24 cellular contexts compared by ENCODE assay signal in the genomic region with DNA sequence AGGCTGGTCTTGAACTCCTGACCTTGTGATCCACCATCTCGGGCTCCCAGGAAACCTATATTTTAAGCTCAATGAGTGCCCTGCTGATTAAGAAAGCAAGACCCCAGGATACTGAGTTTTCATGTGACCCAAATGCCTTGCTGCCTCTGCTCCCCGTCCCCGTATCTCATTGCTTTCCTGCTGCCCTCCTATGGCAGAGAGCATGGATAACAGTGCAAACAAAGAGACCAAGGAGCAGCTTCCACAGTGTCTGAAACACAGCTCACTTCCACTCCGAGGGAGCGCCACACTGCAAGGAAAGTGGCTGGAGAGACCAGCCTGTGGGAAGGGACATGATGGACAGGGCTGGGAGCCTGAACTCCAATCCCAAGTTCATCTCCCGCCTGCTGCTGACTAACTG.
DNase-seq lines count a peak whose midpoint lies in the region; ATAC-seq and TF ChIP-seq lines count a peak whose summit lies in the region.
"Had no signal": no experiment of that assay in that cellular context is flagged by ENCODE, and none has a peak within 500 bp of the region (broad histone marks: within the 10 kb centered on the region; RNA-seq: fewer than 3 reads in every experiment).

No MANE protein-coding gene starts in this region.

- no peak overlapping the region for H2BK5ac ChIP-seq in neuronal stem cell (ENCODE audit: low read length)

- H3F3A ChIP-seq in GM23338 (replicated peaks; ENCODE audit: low read depth), result no peaks in the 10 kb centered on the region

- H4K91ac ChIP-seq in neuronal stem cell (ENCODE audit: low read depth, low read length, poor library complexity), result no peak overlapping the region

- H4K20me1 ChIP-seq in GM23338 (replicated peaks; ENCODE audit: insufficient read depth) (no peaks in the 10 kb centered on the region), hepatocyte (ENCODE audit: insufficient read depth, poor library complexity, severe bottlenecking) (no peaks in the 10 kb centered on the region)

- ATAC-seq in GM23338 (peak; percentile 94), Right ventricle myocardium superior (ENCODE audit: poor library complexity) (no peak), psoas muscle (no peak)
- ATAC-seq: activated naive CD8-positive, alpha-beta T cell treated with anti-CD3 and anti-CD28 coated beads, Interleukin-2, amount 50 U/mL, for 24 hours; effector memory CD8-positive, alpha-beta T cell; gastrocnemius medialis; left lobe of liver; natural killer cell; pancreas had no signal

- H3K4me1 ChIP-seq in GM23338 (ENCODE audit: insufficient read depth) (no peaks in the 10 kb centered on the region), hepatocyte (ENCODE audit: insufficient read depth) (no peaks in the 10 kb centered on the region), neuronal stem cell (ENCODE audit: control insufficient read depth in 2 of 2, insufficient read depth in 1 of 2, low read depth in 1 of 2, low read length in 2 of 2) (peaks cover 0 to 5% of the 10 kb centered on the region in 2 donors), psoas muscle (peaks cover 13% of the 10 kb centered on the region)
- H3K4me1 ChIP-seq: esophagus squamous epithelium, pancreas had no signal

- H3K9me2 ChIP-seq in GM23338 (ENCODE audit: insufficient read depth), result peaks cover 4% of the 10 kb centered on the region; the same call in 1 of the 2 replicates
- H3K9me2 ChIP-seq in hepatocyte (replicated peaks; ENCODE audit: insufficient read depth), result no peaks in the 10 kb centered on the region

- H3K4ac ChIP-seq in neuronal stem cell (ENCODE audit: low read length), result no peak overlapping the region

- no peaks in the 10 kb centered on the region for H3K27me3 Mint-ChIP-seq in GM23338 (ENCODE audit: insufficient read depth, low read depth, poor library complexity)
- H3K27me3 Mint-ChIP-seq: activated naive CD8-positive, alpha-beta T cell treated with anti-CD3 and anti-CD28 coated beads, Interleukin-2, amount 50 U/mL, for 24 hours; CD4-positive, CD25-positive, alpha-beta regulatory T cell; effector memory CD8-positive, alpha-beta T cell had no signal

- intact Hi-C loops in Right ventricle myocardium superior (cut with DNase I), result no loop called here
- intact Hi-C loops in psoas muscle (cut with DNase I), result no loop called here

- peaks cover 6% of the 10 kb centered on the region for H3K4me1 Mint-ChIP-seq in GM23338
- H3K4me1 Mint-ChIP-seq: activated naive CD8-positive, alpha-beta T cell treated with anti-CD3 and anti-CD28 coated beads, Interleukin-2, amount 50 U/mL, for 24 hours; CD4-positive, CD25-positive, alpha-beta regulatory T cell; natural killer cell had no signal

- H3K27ac ChIP-seq in GM23338 (ENCODE audit: low read depth) (no peak overlapping the region), hepatocyte (no peak overlapping the region), neuronal stem cell (replicated peaks; ENCODE audit: low read length) (no peak overlapping the region), psoas muscle (no peak overlapping the region)
- H3K27ac ChIP-seq: esophagus squamous epithelium, gastrocnemius medialis, pancreas, SK-N-MC had no signal

- H2BK120ac ChIP-seq in neuronal stem cell (ENCODE audit: low read depth, low read length), result no peak overlapping the region

- peak; percentile 25 to 55; a peak in 3 of 4 replicates for TF ChIP-seq CTCF in GM23338 (conservative IDR thresholded peaks at IDR 0.05; ENCODE audit: low read depth in 2 of 2)
- peak; percentile 11 for TF ChIP-seq CTCF in hepatocyte (IDR thresholded peaks at IDR 0.05; ENCODE audit: poor library complexity)
- TF ChIP-seq CTCF in psoas muscle (IDR thresholded peaks at IDR 0.05), result no peak

- H3K9ac ChIP-seq in neuronal stem cell (ENCODE audit: low read depth, low read length, poor library complexity), result no peak overlapping the region

- H3K18ac ChIP-seq in neuronal stem cell (ENCODE audit: low read length), result no peak overlapping the region

- no peaks in the 10 kb centered on the region for H3K36me3 Mint-ChIP-seq in GM23338 (ENCODE audit: low read depth)
- H3K36me3 Mint-ChIP-seq: CD4-positive, CD25-positive, alpha-beta regulatory T cell; mesothelial cell of epicardium; natural killer cell had no signal

- H3K36me3 ChIP-seq in GM23338 (ENCODE audit: insufficient read depth), result no peaks in the 10 kb centered on the region
- no peaks in the 10 kb centered on the region for H3K36me3 ChIP-seq in hepatocyte (replicated peaks; ENCODE audit: insufficient read depth, low read depth)
- no peaks in the 10 kb centered on the region for H3K36me3 ChIP-seq in neuronal stem cell (replicated peaks in 1 of 2; ENCODE audit: control insufficient read depth in 2 of 2, insufficient read depth in 2 of 2, low read length in 2 of 2)
- H3K36me3 ChIP-seq in psoas muscle (ENCODE audit: insufficient read depth in 1 of 2, low read depth in 1 of 2), result no peaks in the 10 kb centered on the region
- H3K36me3 ChIP-seq: esophagus squamous epithelium, gastrocnemius medialis, pancreas had no signal

- no peaks in the 10 kb centered on the region for H3K79me2 ChIP-seq in GM23338 (replicated peaks; ENCODE audit: insufficient read depth)
- no peaks in the 10 kb centered on the region for H3K79me2 ChIP-seq in hepatocyte

- H3K9me3 ChIP-seq in hepatocyte (ENCODE audit: low read depth), result no peaks in the 10 kb centered on the region
- no peaks in the 10 kb centered on the region for H3K9me3 ChIP-seq in neuronal stem cell (replicated peaks in 1 of 2; ENCODE audit: control insufficient read depth in 2 of 2, insufficient read depth in 1 of 2, low read depth in 1 of 2, low read length in 2 of 2)
- H3K9me3 ChIP-seq in psoas muscle, result no peaks in the 10 kb centered on the region
- H3K9me3 ChIP-seq: esophagus squamous epithelium, gastrocnemius medialis, pancreas had no signal

- no peak overlapping the region for H3K14ac ChIP-seq in neuronal stem cell (ENCODE audit: low read length)

- no peak overlapping the region for H3K23ac ChIP-seq in neuronal stem cell (ENCODE audit: low read depth, low read length, poor library complexity)

- WGBS in hepatocyte (ENCODE audit: low lambda C conversion rate, missing lambda C conversion rate), result 43% methylated on average over 6 of the region's 6 CpGs
- WGBS in neuronal stem cell (ENCODE audit: extremely low coverage in 2 of 2, insufficient read length in 2 of 2, insufficient replicate concordance in 1 of 2), 2 donors, result no CpG with 5 or more reads among the region's 6 CpGs
- WGBS in psoas muscle, 3 donors, result 69 to 73% (median 73%) methylated on average over 6 of the region's 6 CpGs

- peak; percentile 49 for DNase-seq in GM23338 (ENCODE audit: low spot score)
- DNase-seq in NCI-H524 treated with DMSO at 0.1 percent for 48 hours (lab: John Stamatoyannopoulos, UW), result peak; percentile 13
- DNase-seq in hepatocyte (ENCODE audit: low spot score), result no peak
- peak; percentile 8 for DNase-seq in neuronal stem cell (ENCODE audit: low spot score)
- DNase-seq in Right ventricle myocardium superior, result no peak
- no peak for DNase-seq in T-helper 1 cell
- no peak for DNase-seq in psoas muscle
- DNase-seq: activated CD8-positive, alpha-beta memory T cell treated with anti-CD3 and anti-CD28 coated beads, Interleukin-2, amount 50 U/mL, for 4 hours; activated naive CD8-positive, alpha-beta T cell treated with anti-CD3 and anti-CD28 coated beads, Interleukin-2, amount 50 U/mL, for 24 hours; CD4-positive, CD25-positive, alpha-beta regulatory T cell; DMS153; effector memory CD8-positive, alpha-beta T cell; esophagus squamous epithelium; gastrocnemius medialis; GDM1; KG1; natural killer cell; NCI-H146; NCI-H345; pancreas had no signal

- H2AFZ ChIP-seq in GM23338 (0 out of 2 replicates have a peak overlapping the region, but pooled peaks have one; percentile 69), hepatocyte (no peak overlapping the region), neuronal stem cell (ENCODE audit: low read length) (peak overlapping the region; percentile 59)

- H3K4me2 ChIP-seq in GM23338, result no peak overlapping the region
- H3K4me2 ChIP-seq in hepatocyte, result no peak overlapping the region
- no peak overlapping the region for H3K4me2 ChIP-seq in neuronal stem cell (ENCODE audit: insufficient read depth, low read length, poor library complexity, severe bottlenecking)

- H2AK5ac ChIP-seq in neuronal stem cell (ENCODE audit: low read depth, low read length), result no peak overlapping the region

- no peak overlapping the region for H3K4me3 ChIP-seq in GM23338
- no peak overlapping the region for H3K4me3 ChIP-seq in hepatocyte
- no peak overlapping the region for H3K4me3 ChIP-seq in neuronal stem cell (ENCODE audit: low read length in 2 of 2)
- no peak overlapping the region for H3K4me3 ChIP-seq in psoas muscle
- H3K4me3 ChIP-seq: esophagus squamous epithelium, gastrocnemius medialis, pancreas, SK-N-MC had no signal

- H3K79me1 ChIP-seq in neuronal stem cell (ENCODE audit: low read depth, low read length), result no peaks in the 10 kb centered on the region

- no peak overlapping the region for H2BK15ac ChIP-seq in neuronal stem cell (ENCODE audit: low read length)

- H3K27me3 ChIP-seq in GM23338 (ENCODE audit: insufficient read depth) (no peaks in the 10 kb centered on the region), hepatocyte (no peaks in the 10 kb centered on the region), neuronal stem cell (ENCODE audit: control insufficient read depth in 3 of 3, insufficient read depth in 3 of 3, low read depth in 1 of 3, low read length in 3 of 3) (no peaks in the 10 kb centered on the region), psoas muscle (ENCODE audit: insufficient read depth in 3 of 3, low read length in 2 of 3) (no peaks in the 10 kb centered on the region)
- H3K27me3 ChIP-seq: esophagus squamous epithelium, gastrocnemius medialis, pancreas had no signal

- no peak overlapping the region for H2BK12ac ChIP-seq in neuronal stem cell (ENCODE audit: low read length)

- no peak overlapping the region for H3K27ac Mint-ChIP-seq in GM23338
- H3K27ac Mint-ChIP-seq: activated naive CD8-positive, alpha-beta T cell treated with anti-CD3 and anti-CD28 coated beads, Interleukin-2, amount 50 U/mL, for 24 hours; CD4-positive, CD25-positive, alpha-beta regulatory T cell; effector memory CD8-positive, alpha-beta T cell; mesothelial cell of epicardium; natural killer cell; T-helper 2 cell treated with Interferon-gamma antibody and Interleukin-4, amounts not matched to agents 5 μg/mL and 100 μg/mL, for 36 hours had no signal

- no peak overlapping the region for H4K8ac ChIP-seq in neuronal stem cell (ENCODE audit: low read depth, low read length)

- no peaks in the 10 kb centered on the region for H3K9me3 Mint-ChIP-seq in GM23338
- H3K9me3 Mint-ChIP-seq: activated naive CD8-positive, alpha-beta T cell treated with anti-CD3 and anti-CD28 coated beads, Interleukin-2, amount 50 U/mL, for 24 hours; mesothelial cell of epicardium; natural killer cell; T-helper 2 cell treated with Interferon-gamma antibody and Interleukin-4, amounts not matched to agents 5 μg/mL and 100 μg/mL, for 36 hours had no signal

- no peak overlapping the region for H3K4me3 Mint-ChIP-seq in GM23338
- H3K4me3 Mint-ChIP-seq: activated naive CD8-positive, alpha-beta T cell treated with anti-CD3 and anti-CD28 coated beads, Interleukin-2, amount 50 U/mL, for 24 hours; CD4-positive, CD25-positive, alpha-beta regulatory T cell; effector memory CD8-positive, alpha-beta T cell; mesothelial cell of epicardium; natural killer cell; T-helper 2 cell treated with Interferon-gamma antibody and Interleukin-4, amounts not matched to agents 5 μg/mL and 100 μg/mL, for 36 hours had no signal

Comparison
In these comparisons a context has a peak if more than half of its experiments do, and no peak if none do; other contexts are left out.
1. DNase-seq: peak in GM23338 (single experiment), NCI-H524 treated with DMSO at 0.1 percent for 48 hours (single experiment) and neuronal stem cell (single experiment); none in hepatocyte (single experiment), Right ventricle myocardium superior (single experiment), T-helper 1 cell (0 of 5) and psoas muscle (0 of 2).